9 cellular contexts compared by ENCODE assay signal in the genomic region with DNA sequence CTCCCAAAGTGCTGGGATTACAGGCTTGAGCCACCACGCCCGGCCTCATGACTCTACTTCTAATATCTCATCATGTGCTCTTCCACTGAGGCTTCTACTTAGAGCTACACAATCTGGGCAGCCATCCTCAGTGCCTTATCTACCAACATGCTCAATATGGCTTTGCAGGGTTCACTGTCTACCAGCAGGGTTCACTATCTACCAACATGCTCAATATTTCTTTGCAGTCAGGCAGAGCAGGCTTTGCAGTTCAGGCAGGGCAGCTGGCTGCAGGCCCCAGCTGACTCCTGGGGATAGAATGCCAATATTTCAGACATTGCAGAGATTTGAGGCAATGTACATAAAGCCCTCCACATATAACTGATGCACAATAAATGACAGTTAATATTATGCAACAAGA. TPM values are rescaled to one million over a fixed set of nuclear protein-coding genes. Genes with fewer than 3 reads are reported as not detected.
DNase-seq lines count a peak whose midpoint lies in the region; ATAC-seq and TF ChIP-seq lines count a peak whose summit lies in the region.
"Had no signal": no experiment of that assay in that cellular context is flagged by ENCODE, and none has a peak within 500 bp of the region (broad histone marks: within the 10 kb centered on the region; RNA-seq: fewer than 3 reads in every experiment).

No MANE protein-coding gene starts in this region.

- peak; percentile 64 for ATAC-seq in upper lobe of right lung
- no peak for ATAC-seq in stimulated activated naive CD8-positive, alpha-beta T cell treated with anti-CD3 and anti-CD28 coated beads, Interleukin-15, Interleukin-2, amounts not matched to agents 100 U/mL and 50 U/mL, for 24 hours

- no peak overlapping the region for H3K27ac ChIP-seq in HL-60 (replicated peaks)
- no peak overlapping the region for H3K27ac ChIP-seq in VCaP
- no peak overlapping the region for H3K27ac ChIP-seq in upper lobe of right lung
- H3K27ac ChIP-seq: BLaER1 treated with 17β-estradiol and CSF1 and Interleukin-3, amounts not matched to agents 10 nM and 100 nM had no signal

- H3K27me3 ChIP-seq in HL-60 (ENCODE audit: insufficient read depth, poor library complexity, severe bottlenecking) = no peaks in the 10 kb centered on the region
- H3K27me3 ChIP-seq in upper lobe of right lung = no peaks in the 10 kb centered on the region
- H3K27me3 ChIP-seq: BLaER1 treated with 17β-estradiol and CSF1 and Interleukin-3, amounts not matched to agents 10 nM and 100 nM had no signal

- H3K36me3 ChIP-seq in upper lobe of right lung = peaks cover 46% of the 10 kb centered on the region

- intact Hi-C loops in upper lobe of right lung (cut with DNase I) = no loop called here

- no peaks in the 10 kb centered on the region for H3K9me3 ChIP-seq in upper lobe of right lung
- H3K9me3 ChIP-seq: BLaER1 treated with 17β-estradiol and CSF1 and Interleukin-3, amounts not matched to agents 10 nM and 100 nM had no signal

- DNase-seq in NCI-H2081 (lab: John Stamatoyannopoulos, UW) (peak; percentile 7 to 10), NCI-H2081 treated with DMSO at 0.1 percent for 48 hours (lab: John Stamatoyannopoulos, UW) (no peak), HL-60 (ENCODE audit: low read depth in 1 of 2, low spot score in 1 of 2) (peak in 1 of 2 experiments; percentile 24), iPS DF 19.7 (ENCODE audit: low read depth, low spot score) (peak; percentile 25), upper lobe of right lung (no peak), hippocampal formation (lab: John Stamatoyannopoulos, UW) (no peak)
- DNase-seq in stimulated activated naive CD8-positive, alpha-beta T cell treated with anti-CD3 and anti-CD28 coated beads, Interleukin-15, Interleukin-2, amounts not matched to agents 100 U/mL and 50 U/mL, for 24 hours = no peak

- TF ChIP-seq CTCF in HL-60 (IDR thresholded peaks at IDR 0.05; ENCODE audit: insufficient read depth, low read length) = peak; percentile 5
- TF ChIP-seq CTCF in VCaP (conservative IDR thresholded peaks at IDR 0.05) = peak; percentile 93
- peak; percentile 41 for TF ChIP-seq CTCF in upper lobe of right lung (IDR thresholded peaks at IDR 0.05)

- no peaks in the 10 kb centered on the region for H3K4me1 ChIP-seq in upper lobe of right lung
- H3K4me1 ChIP-seq: BLaER1 treated with 17β-estradiol and CSF1 and Interleukin-3, amounts not matched to agents 10 nM and 100 nM had no signal

- no peak overlapping the region for H3K4me3 ChIP-seq in HL-60 (replicated peaks; ENCODE audit: insufficient read depth, low read length)
- no peak overlapping the region for H3K4me3 ChIP-seq in upper lobe of right lung
- H3K4me3 ChIP-seq: BLaER1 treated with 17β-estradiol and CSF1 and Interleukin-3, amounts not matched to agents 10 nM and 100 nM had no signal

RNA-seq across cellular contexts. Expression of a gene that starts 47.5 kb away (rescaled TPM):
- total RNA-seq in upper lobe of right lung = 37.8 TPM

Comparison
In these comparisons a context has a peak if more than half of its experiments do, and no peak if none do; other contexts are left out.
1. DNase-seq: peak in NCI-H2081 (2 of 2) and iPS DF 19.7 (single experiment); none in NCI-H2081 treated with DMSO at 0.1 percent for 48 hours (single experiment), upper lobe of right lung (single experiment), hippocampal formation (0 of 2) and stimulated activated naive CD8-positive, alpha-beta T cell treated with anti-CD3 and anti-CD28 coated beads, Interleukin-15, Interleukin-2, amounts not matched to agents 100 U/mL and 50 U/mL, for 24 hours (single experiment).
2. CTCF ChIP-seq: peak in every context shown above with its lines; median percentile 93 in VCaP; 41 in upper lobe of right lung; 5 in HL-60.